Comparison of ENCODE assay signal across 1 cellular context in genomic region chr10:25758041-25758457, GRCh38.
TF ChIP-seq lines count a peak whose summit lies in the region.

No MANE protein-coding gene starts in this region.

TF ChIP-seq in SK-N-SH treated with all-trans-retinoic acid at 6 μM for 48 hours, 23 proteins besides CTCF, POLR2A, EP300 and RAD21 (continued from another document):
- TF ChIP-seq PATZ1 (CRISPR knock-in tag; IDR thresholded peaks at IDR 0.05; ENCODE audit: borderline replicate concordance) (no peak), ZFP30 (CRISPR knock-in tag; IDR thresholded peaks at IDR 0.05) (no peak)
TF ChIP-seq in SK-N-SH treated with all-trans-retinoic acid at 6 μM for 48 hours: peak in this region for 0.
